ENCODE assay signal across 1 cellular context in the genomic region with DNA sequence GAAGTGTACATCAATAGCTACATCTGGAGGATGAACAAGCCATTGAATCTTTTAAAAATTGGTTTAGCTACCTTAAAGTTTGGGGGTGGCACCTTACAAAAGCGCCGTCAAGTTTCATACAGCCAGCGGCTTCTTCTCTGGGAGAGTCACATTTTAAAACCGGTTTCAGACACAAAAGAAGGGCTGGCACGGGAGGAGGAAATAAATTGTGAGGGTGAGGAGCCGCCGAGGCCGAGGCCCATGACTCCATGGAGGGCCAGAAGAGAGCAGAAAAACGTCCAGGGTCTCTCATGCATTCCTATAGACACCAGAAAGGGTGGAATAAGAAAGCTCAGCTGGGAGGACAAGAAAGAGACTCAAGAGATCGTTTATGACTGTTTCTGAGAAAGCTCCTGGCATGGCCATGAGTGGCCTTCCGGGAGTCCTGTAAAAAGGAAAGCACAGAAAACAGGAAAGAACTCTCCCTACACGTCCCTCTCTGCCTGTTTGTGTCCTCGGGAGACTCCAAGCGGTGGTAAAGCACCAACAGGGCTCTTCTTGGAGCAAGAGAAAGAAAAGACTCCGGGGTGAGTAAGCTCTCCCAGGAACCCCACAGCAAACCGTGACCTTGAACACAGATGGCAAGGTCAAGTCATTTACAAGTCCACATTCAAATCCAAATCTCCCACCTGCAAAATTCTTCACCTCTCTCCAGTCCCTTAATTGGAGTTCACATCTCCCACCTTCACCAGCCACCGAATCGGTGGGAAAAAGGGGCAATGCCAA.
A peak's percentile ranks its signal among the peaks of the same experiment; 100 is the strongest.
TF ChIP-seq lines count a peak whose summit lies in the region.

No MANE protein-coding gene starts in this region.

TF ChIP-seq in WTC11, 78 proteins besides CTCF, POLR2A, EP300 and RAD21:
- TF ChIP-seq, protein P1, sequence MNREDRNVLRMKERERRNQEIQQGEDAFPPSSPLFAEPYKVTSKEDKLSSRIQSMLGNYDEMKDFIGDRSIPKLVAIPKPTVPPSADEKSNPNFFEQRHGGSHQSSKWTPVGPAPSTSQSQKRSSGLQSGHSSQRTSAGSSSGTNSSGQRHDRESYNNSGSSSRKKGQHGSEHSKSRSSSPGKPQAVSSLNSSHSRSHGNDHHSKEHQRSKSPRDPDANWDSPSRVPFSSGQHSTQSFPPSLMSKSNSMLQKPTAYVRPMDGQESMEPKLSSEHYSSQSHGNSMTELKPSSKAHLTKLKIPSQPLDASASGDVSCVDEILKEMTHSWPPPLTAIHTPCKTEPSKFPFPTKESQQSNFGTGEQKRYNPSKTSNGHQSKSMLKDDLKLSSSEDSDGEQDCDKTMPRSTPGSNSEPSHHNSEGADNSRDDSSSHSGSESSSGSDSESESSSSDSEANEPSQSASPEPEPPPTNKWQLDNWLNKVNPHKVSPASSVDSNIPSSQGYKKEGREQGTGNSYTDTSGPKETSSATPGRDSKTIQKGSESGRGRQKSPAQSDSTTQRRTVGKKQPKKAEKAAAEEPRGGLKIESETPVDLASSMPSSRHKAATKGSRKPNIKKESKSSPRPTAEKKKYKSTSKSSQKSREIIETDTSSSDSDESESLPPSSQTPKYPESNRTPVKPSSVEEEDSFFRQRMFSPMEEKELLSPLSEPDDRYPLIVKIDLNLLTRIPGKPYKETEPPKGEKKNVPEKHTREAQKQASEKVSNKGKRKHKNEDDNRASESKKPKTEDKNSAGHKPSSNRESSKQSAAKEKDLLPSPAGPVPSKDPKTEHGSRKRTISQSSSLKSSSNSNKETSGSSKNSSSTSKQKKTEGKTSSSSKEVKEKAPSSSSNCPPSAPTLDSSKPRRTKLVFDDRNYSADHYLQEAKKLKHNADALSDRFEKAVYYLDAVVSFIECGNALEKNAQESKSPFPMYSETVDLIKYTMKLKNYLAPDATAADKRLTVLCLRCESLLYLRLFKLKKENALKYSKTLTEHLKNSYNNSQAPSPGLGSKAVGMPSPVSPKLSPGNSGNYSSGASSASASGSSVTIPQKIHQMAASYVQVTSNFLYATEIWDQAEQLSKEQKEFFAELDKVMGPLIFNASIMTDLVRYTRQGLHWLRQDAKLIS (CRISPR knock-in tag; IDR thresholded peaks at IDR 0.05; ENCODE audit: borderline replicate concordance), result 0 out of 2 replicates have a peak, but pooled peaks have one; percentile 5
- TF ChIP-seq ESRRA (CRISPR knock-in tag; IDR thresholded peaks at IDR 0.05; ENCODE audit: borderline replicate concordance), result peak; percentile 20; the same call in 1 of the 2 replicates
- TF ChIP-seq CBFB (CRISPR knock-in tag; IDR thresholded peaks at IDR 0.05; ENCODE audit: low read depth), result no peak
